Comparison of ENCODE assay signal across 1 cellular context in genomic region chr18:79613186-79613931, GRCh38.
TF ChIP-seq lines count a peak whose summit lies in the region.

No MANE protein-coding gene starts in this region.

TF ChIP-seq in H1, 55 proteins besides CTCF, POLR2A, EP300 and RAD21:
- TF ChIP-seq JUND (IDR thresholded peaks at IDR 0.05; ENCODE audit: low read length): no peak
- no peak for TF ChIP-seq ATF2 (IDR thresholded peaks at IDR 0.05; ENCODE audit: low read length)
- TF ChIP-seq HDAC2 (IDR thresholded peaks at IDR 0.05; ENCODE audit: borderline replicate concordance in 1 of 2, low read depth in 2 of 2, low read length in 2 of 2): no peak
- TF ChIP-seq SIRT6 (IDR thresholded peaks at IDR 0.05; ENCODE audit: low read length): no peak
- no peak for TF ChIP-seq SP2 (IDR thresholded peaks at IDR 0.05; ENCODE audit: low read length)
- TF ChIP-seq CHD2 (IDR thresholded peaks at IDR 0.05; ENCODE audit: low read length): no peak
- TF ChIP-seq NANOG (IDR thresholded peaks at IDR 0.05; ENCODE audit: insufficient read depth, low read depth, low read length, poor library complexity, severe bottlenecking): no peak
- no peak for TF ChIP-seq ATF3 (IDR thresholded peaks at IDR 0.05; ENCODE audit: insufficient read depth, low read depth, low read length)
- TF ChIP-seq EZH2 (IDR thresholded peaks at IDR 0.05; ENCODE audit: low read depth, low read length, severe bottlenecking): no peak
TF ChIP-seq in H1: peak in this region for 0.
